7 cellular contexts compared by ENCODE assay signal in the genomic region with DNA sequence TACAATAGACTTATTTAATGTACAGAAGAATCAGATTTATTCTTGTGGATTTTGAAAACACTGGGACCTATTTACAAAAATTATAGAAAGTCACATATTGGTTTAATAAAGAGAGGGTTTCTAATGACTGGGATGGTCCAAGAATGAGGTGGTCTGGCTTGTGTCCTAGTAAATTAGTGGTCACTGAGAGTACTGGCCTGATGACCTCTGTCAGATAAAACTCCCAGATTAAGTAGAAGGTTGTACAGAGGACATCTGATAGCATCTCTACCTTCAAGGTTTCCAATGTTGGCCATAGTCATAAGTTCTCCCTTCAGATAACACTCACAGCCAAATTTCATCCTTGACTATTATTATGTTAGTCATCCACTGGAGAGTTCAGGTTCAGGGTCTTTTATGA.
"Had no signal": no experiment of that assay in that cellular context is flagged by ENCODE, and none has a peak within 500 bp of the region (broad histone marks: within the 10 kb centered on the region; RNA-seq: fewer than 3 reads in every experiment).

No MANE protein-coding gene starts in this region.

- FAIRE-seq: G401.6, GM12878, GM12892, GM18507, GM19239 had no signal

- DNase-seq: GDM1, GF-D8 had no signal

- ATAC-seq: GM12878 had no signal

- H3K4me3 ChIP-seq: GM12878 had no signal
